Comparison of ENCODE assay signal across 22 cellular contexts in the genomic region with DNA sequence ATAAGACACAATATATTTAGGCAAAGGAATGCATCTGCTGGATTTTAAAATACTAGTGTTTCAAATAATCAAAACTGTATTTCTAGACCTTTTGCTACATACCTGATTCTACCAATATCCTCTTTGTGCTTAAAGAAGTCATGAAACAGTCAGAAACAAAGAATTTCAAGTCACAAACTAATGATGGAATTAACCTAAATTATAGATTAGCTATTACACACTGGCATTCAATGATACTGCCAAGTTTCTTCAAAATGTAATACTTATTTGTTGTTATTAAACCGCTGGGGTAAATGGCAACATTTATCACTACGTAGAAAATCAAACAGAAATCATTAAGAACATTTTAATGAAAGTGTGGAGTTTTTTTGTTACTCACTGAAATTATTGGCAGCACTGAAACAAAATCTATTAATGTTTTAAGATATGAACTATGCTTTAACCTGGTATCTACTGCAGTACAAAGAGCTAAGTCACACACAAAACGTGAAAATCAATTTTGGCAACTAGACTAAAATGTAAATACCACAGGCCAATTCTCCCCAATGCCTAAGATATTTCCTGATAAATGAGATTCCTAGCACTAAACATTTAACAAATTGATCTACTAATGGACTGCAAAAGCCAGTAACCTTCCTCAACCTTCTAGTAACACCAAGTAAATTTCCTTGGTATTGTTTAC. TPM values are rescaled to one million over a fixed set of nuclear protein-coding genes. Genes with fewer than 3 reads are reported as not detected.
DNase-seq lines count a peak whose midpoint lies in the region; ATAC-seq and TF ChIP-seq lines count a peak whose summit lies in the region.
"Had no signal": no experiment of that assay in that cellular context is flagged by ENCODE, and none has a peak within 500 bp of the region (broad histone marks: within the 10 kb centered on the region; RNA-seq: fewer than 3 reads in every experiment).

No MANE protein-coding gene starts in this region.

- BruUV-seq in MCF 10A (replicated peaks; lab: Mats Ljungman, UMichigan) = no TSS peak

- H3K27me3 ChIP-seq in breast epithelium (no peaks in the 10 kb centered on the region), fibroblast of lung (ENCODE audit: control insufficient read depth, insufficient read depth, low read length) (no peaks in the 10 kb centered on the region), osteoblast (ENCODE audit: insufficient read depth, low read length) (no peaks in the 10 kb centered on the region), upper lobe of right lung (no peaks in the 10 kb centered on the region)

- H3K4me1 Mint-ChIP-seq in MCF 10A (ENCODE audit: insufficient read depth, unreplicated experiment) = peaks cover 65% of the 10 kb centered on the region
- H3K4me1 Mint-ChIP-seq: natural killer cell; stimulated activated effector memory CD8-positive, alpha-beta T cell treated with anti-CD3 and anti-CD28 coated beads, Interleukin-12 subunit alpha, Interleukin-12 subunit beta, amount 100 ng/mL, for 72 hours had no signal

- H3K4me3 Mint-ChIP-seq in MCF 10A (ENCODE audit: unreplicated experiment) = peak overlapping the region; percentile 68
- H3K4me3 Mint-ChIP-seq: natural killer cell; stimulated activated effector memory CD8-positive, alpha-beta T cell treated with anti-CD3 and anti-CD28 coated beads, Interleukin-12 subunit alpha, Interleukin-12 subunit beta, amount 100 ng/mL, for 72 hours had no signal

- no peak overlapping the region for H3K9ac ChIP-seq in fibroblast of lung (ENCODE audit: insufficient read depth, low read length)
- H3K9ac ChIP-seq: parathyroid adenoma had no signal

- H3K27ac ChIP-seq in breast epithelium = no peak overlapping the region
- peak overlapping the region; percentile 23 for H3K27ac ChIP-seq in fibroblast of lung (ENCODE audit: insufficient read depth, low read length)
- peak overlapping the region; percentile 21 for H3K27ac ChIP-seq in osteoblast (ENCODE audit: low read depth, low read length)
- no peak overlapping the region for H3K27ac ChIP-seq in upper lobe of right lung
- H3K27ac ChIP-seq: parathyroid adenoma had no signal

- CTCF ChIA-PET in MCF 10A (lab: Yijun Ruan, JAX) = interaction anchor here (0.6 to 1.5 kb wide), 4 partner anchors 13 to 102 kb away, joined by 3 to 10 read pairs (median 4); no protein-coding TSS in a partner anchor
- CTCF ChIA-PET in HEK293T (lab: Yijun Ruan, JAX) = interaction anchor here (0.6 to 1.3 kb wide), 2 partner anchors 16 to 257 kb away, joined by 3 read pairs; no protein-coding TSS in a partner anchor

- H2AFZ ChIP-seq in fibroblast of lung (ENCODE audit: low read length) (no peak overlapping the region), osteoblast (ENCODE audit: low read length) (no peak overlapping the region)
- H2AFZ ChIP-seq: parathyroid adenoma had no signal

- no peak for ATAC-seq in upper lobe of right lung
- ATAC-seq: natural killer cell; sciatic nerve; stimulated activated effector memory CD8-positive, alpha-beta T cell treated with anti-CD3 and anti-CD28 coated beads, Interleukin-12 subunit alpha, Interleukin-12 subunit beta, amount 100 ng/mL, for 72 hours had no signal

- TF ChIP-seq POLR2A in breast epithelium (IDR thresholded peaks at IDR 0.05) = no peak

- intact Hi-C loops in MCF 10A (cut with micrococcal nuclease) = no loop called here
- intact Hi-C loops in breast epithelium (cut with DNase I; ENCODE audit: low total_unique reads) = no loop called here
- intact Hi-C loops in upper lobe of right lung (cut with DNase I) = no loop called here

- H3K4me2 ChIP-seq in fibroblast of lung (ENCODE audit: extremely low read depth, insufficient read depth, low read length) (peak overlapping the region; percentile 79), osteoblast (ENCODE audit: insufficient read depth, low read length) (peak overlapping the region; percentile 61)

- no peak for TF ChIP-seq CTCF in MCF 10A (IDR thresholded peaks at IDR 0.05; ENCODE audit: unreplicated experiment)
- no peak for TF ChIP-seq CTCF in breast epithelium (IDR thresholded peaks at IDR 0.05)
- no peak for TF ChIP-seq CTCF in fibroblast of lung (conservative IDR thresholded peaks at IDR 0.05 in 1 of 2, IDR thresholded peaks at IDR 0.05 in 1 of 2; ENCODE audit: low read depth in 1 of 2, low read length in 2 of 2)
- no peak for TF ChIP-seq CTCF in osteoblast (IDR thresholded peaks at IDR 0.05; ENCODE audit: extremely low read depth, low read depth, low read length)
- TF ChIP-seq CTCF in upper lobe of right lung (IDR thresholded peaks at IDR 0.05) = no peak

- H3K9me3 Mint-ChIP-seq in MCF 10A (ENCODE audit: unreplicated experiment) = peaks cover 5% of the 10 kb centered on the region
- H3K9me3 Mint-ChIP-seq: HFFc6 had no signal

- no peaks in the 10 kb centered on the region for H4K20me1 ChIP-seq in fibroblast of lung (ENCODE audit: control insufficient read depth, extremely low read depth, insufficient read depth, low read length)
- H4K20me1 ChIP-seq in osteoblast (ENCODE audit: insufficient read depth, low read length) = peaks cover 15% of the 10 kb centered on the region

- H3K4me3 ChIP-seq in breast epithelium (no peak overlapping the region), fibroblast of lung (replicated peaks in 1 of 4; ENCODE audit: control extremely low read depth in 1 of 4, insufficient read depth in 1 of 4, low read depth in 3 of 4, low read length in 4 of 4) (no peak overlapping the region), osteoblast (ENCODE audit: insufficient read depth, low read length) (no peak overlapping the region), upper lobe of right lung (no peak overlapping the region)

- H3K36me3 ChIP-seq in breast epithelium = no peaks in the 10 kb centered on the region
- H3K36me3 ChIP-seq in fibroblast of lung (ENCODE audit: control insufficient read depth, insufficient read depth, low read length) = peaks cover 1% of the 10 kb centered on the region
- H3K36me3 ChIP-seq in osteoblast (ENCODE audit: insufficient read depth, low read length) = peaks cover 5% of the 10 kb centered on the region
- H3K36me3 ChIP-seq in upper lobe of right lung = no peaks in the 10 kb centered on the region

- no peak for DNase-seq in MCF 10A (ENCODE audit: unreplicated experiment)
- no peak for DNase-seq in breast epithelium (ENCODE audit: low spot score in 2 of 2)
- DNase-seq in fibroblast of lung (ENCODE audit: low read depth in 2 of 2) = peak in 1 of 2 donors; percentile 52
- DNase-seq in osteoblast (ENCODE audit: insufficient read length, low spot score, missing footprints) = no peak
- DNase-seq in HEK293T (ENCODE audit: extremely low spot score) = no peak
- no peak for DNase-seq in upper lobe of right lung
- no peak for DNase-seq in GM03348 (ENCODE audit: low spot score)
- no peak for DNase-seq in H4 (ENCODE audit: low spot score)
- DNase-seq: 8988T; activated CD4-positive, alpha-beta T cell treated with anti-CD3 and anti-CD28 coated beads, Interleukin-2, amount 50 U/mL, for 48 hours; activated CD4-positive, CD25-positive, alpha-beta regulatory T cell; activated effector memory CD4-positive, alpha-beta T cell treated with anti-CD3 and anti-CD28 coated beads, Interleukin-2, amount 50 U/mL, for 16 hours; DND-41; foreskin fibroblast; HFFc6; Karpas-422; natural killer cell; NCI-H187; T1000 had no signal

- H3K79me2 ChIP-seq in fibroblast of lung (ENCODE audit: control insufficient read depth, insufficient read depth, low read length) (peaks cover 94% of the 10 kb centered on the region), osteoblast (ENCODE audit: insufficient read depth, low read length) (peaks cover 98% of the 10 kb centered on the region)

- H3K9me3 ChIP-seq in breast epithelium (no peaks in the 10 kb centered on the region), fibroblast of lung (ENCODE audit: control insufficient read depth, insufficient read depth, low read depth, low read length) (no peaks in the 10 kb centered on the region), osteoblast (ENCODE audit: low read depth, low read length) (no peaks in the 10 kb centered on the region), upper lobe of right lung (no peaks in the 10 kb centered on the region)

- POLR2A ChIA-PET in MCF 10A (lab: Yijun Ruan, JAX) = interaction anchor here (0.6 to 3.7 kb wide), 12 partner anchors 8 to 181 kb away, joined by 3 to 26 read pairs (median 4); partner anchors contain the start of gene PDGFC
- POLR2A ChIA-PET in HEK293T (lab: Yijun Ruan, JAX) = no interaction called here

- H3K4me1 ChIP-seq in breast epithelium (no peaks in the 10 kb centered on the region), fibroblast of lung (ENCODE audit: control insufficient read depth, extremely low read depth, insufficient read depth, low read length) (peaks cover 21% of the 10 kb centered on the region), osteoblast (ENCODE audit: insufficient read depth, low read length) (peaks cover 58% of the 10 kb centered on the region), upper lobe of right lung (peaks cover 5% of the 10 kb centered on the region)

- H3K27ac Mint-ChIP-seq in MCF 10A (ENCODE audit: low read depth, unreplicated experiment) = peak overlapping the region; percentile 96
- H3K27ac Mint-ChIP-seq: natural killer cell; stimulated activated effector memory CD8-positive, alpha-beta T cell treated with anti-CD3 and anti-CD28 coated beads, Interleukin-12 subunit alpha, Interleukin-12 subunit beta, amount 100 ng/mL, for 72 hours had no signal

- H3K27me3 Mint-ChIP-seq in MCF 10A (ENCODE audit: insufficient read depth, unreplicated experiment) = no peaks in the 10 kb centered on the region

- H3K36me3 Mint-ChIP-seq in MCF 10A (ENCODE audit: insufficient read depth, unreplicated experiment) = peaks cover 3% of the 10 kb centered on the region
- H3K36me3 Mint-ChIP-seq: natural killer cell; stimulated activated effector memory CD8-positive, alpha-beta T cell treated with anti-CD3 and anti-CD28 coated beads, Interleukin-12 subunit alpha, Interleukin-12 subunit beta, amount 100 ng/mL, for 72 hours had no signal

TF ChIP-seq in HEK293T, 16 proteins besides CTCF, POLR2A, EP300 and RAD21 (continues in another document):
- no peak for TF ChIP-seq SUZ12 (IDR thresholded peaks at IDR 0.05)
- TF ChIP-seq ZNF384 (IDR thresholded peaks at IDR 0.05) = no peak
- no peak for TF ChIP-seq BHLHE40 (IDR thresholded peaks at IDR 0.05; ENCODE audit: borderline replicate concordance)
- TF ChIP-seq LEF1 (IDR thresholded peaks at IDR 0.05; ENCODE audit: borderline replicate concordance) = no peak
- no peak for TF ChIP-seq HDGF (IDR thresholded peaks at IDR 0.05; ENCODE audit: borderline replicate concordance)
- TF ChIP-seq NFRKB (IDR thresholded peaks at IDR 0.05) = no peak

RNA-seq across cellular contexts. Expression of gene PDGFC, which starts 19.4 kb away (rescaled TPM):
- 74.8 and 83.7 TPM in 2 replicates for total RNA-seq in MCF 10A (2022)
- 10 to 100 TPM; 32.4 to 59.7 (median 54.4) TPM for total RNA-seq in breast epithelium
- total RNA-seq in fibroblast of lung = 67.3 and 103 TPM in 2 replicates
- 43.4 and 55.3 TPM in 2 replicates for polyA plus RNA-seq in fibroblast of lung
- 46.0 and 65.9 TPM in 2 replicates for polyA plus RNA-seq in fibroblast of lung (2012)
- polyA minus RNA-seq in fibroblast of lung (ENCODE audit: low replicate concordance) = 44.5 and 45.4 TPM in 2 replicates
- total RNA-seq in osteoblast = 145 and 147 TPM in 2 replicates
- total RNA-seq in upper lobe of right lung = 31.3 TPM
- 21.7 and 22.5 TPM in 2 replicates for total RNA-seq in H4 (2014; rRNA removed; shearing (Covaris generic))

Comparison
In these comparisons a context has a peak if more than half of its experiments do, and no peak if none do; other contexts are left out.
1. H3K27ac ChIP-seq: peak in fibroblast of lung (single experiment) and osteoblast (single experiment); none in breast epithelium (0 of 2) and upper lobe of right lung (single experiment).